Comparison of ENCODE assay signal across 9 cellular contexts in the genomic region with DNA sequence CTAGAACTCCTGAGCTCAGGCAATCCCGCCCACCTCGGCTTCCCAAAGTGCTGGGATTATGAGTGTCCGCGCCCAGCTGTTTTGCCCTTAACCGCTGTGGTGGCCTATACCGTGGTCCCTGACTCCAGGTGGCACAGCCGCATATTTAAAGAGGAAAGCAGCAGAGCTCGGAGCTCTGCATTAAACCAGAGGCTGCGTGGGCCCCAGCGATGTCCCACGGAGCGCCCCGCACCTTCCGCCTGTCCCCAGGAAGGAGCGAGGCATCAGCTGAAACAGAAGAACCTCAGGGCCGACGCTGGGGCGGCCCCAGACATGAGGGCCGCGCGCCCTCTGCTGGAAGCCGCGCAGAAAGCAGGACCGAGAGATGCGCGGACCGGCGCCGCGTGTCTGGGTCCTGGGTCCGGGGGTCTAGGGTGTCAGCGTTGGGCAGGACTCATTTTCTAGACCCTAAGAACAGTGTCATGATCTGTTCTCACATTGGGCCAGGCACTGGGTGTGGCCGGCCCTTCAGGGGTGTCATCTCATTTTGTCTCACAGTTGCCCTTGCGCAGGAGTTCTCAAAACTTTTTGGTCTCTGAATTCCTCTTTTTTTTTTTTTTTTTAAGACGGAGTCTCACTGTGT. TPM values are rescaled to one million over a fixed set of nuclear protein-coding genes. Genes with fewer than 3 reads are reported as not detected.
DNase-seq lines count a peak whose midpoint lies in the region; ATAC-seq and TF ChIP-seq lines count a peak whose summit lies in the region.
"Had no signal": no experiment of that assay in that cellular context is flagged by ENCODE, and none has a peak within 500 bp of the region (broad histone marks: within the 10 kb centered on the region; RNA-seq: fewer than 3 reads in every experiment).

No MANE protein-coding gene starts in this region.

- H3K4me3 Mint-ChIP-seq in progenitor cell of endocrine pancreas (ENCODE audit: low read depth), result no peak overlapping the region

- H3K4me2 ChIP-seq in KMS-11, result 0 out of 2 replicates have a peak overlapping the region, but pooled peaks have one; percentile 17

- ATAC-seq in upper lobe of left lung (ENCODE audit: low FRiP score in 2 of 2) (peak; percentile 81 to 91), GM18861 (IDR thresholded peaks at IDR 0.05; ENCODE audit: unreplicated experiment) (no peak)

- H3K27ac ChIP-seq in KMS-11 (no peak overlapping the region), upper lobe of left lung (no peak overlapping the region)
- H3K27ac ChIP-seq: epithelial cell of prostate had no signal

- 5 to 15% methylated on average over 13 to 24 of the region's 35 CpGs for WGBS in upper lobe of left lung, 2 donors

- no peak overlapping the region for H3K9ac ChIP-seq in KMS-11

- TF ChIP-seq CTCF in KMS-11 (conservative IDR thresholded peaks at IDR 0.05; ENCODE audit: low read depth, low read length), result peak; percentile 90
- peak; percentile 95 for TF ChIP-seq CTCF in progenitor cell of endocrine pancreas (IDR thresholded peaks at IDR 0.05; ENCODE audit: unreplicated experiment)
- TF ChIP-seq CTCF in upper lobe of left lung (IDR thresholded peaks at IDR 0.05), result peak; percentile 69 to 91 (median 85)

- no peaks in the 10 kb centered on the region for H3K9me3 ChIP-seq in upper lobe of left lung

- no peaks in the 10 kb centered on the region for H3K36me3 Mint-ChIP-seq in progenitor cell of endocrine pancreas (ENCODE audit: insufficient read depth)

- H3K4me3 ChIP-seq in KMS-11 (IDR thresholded peaks at IDR 0.05; ENCODE audit: insufficient read depth, low read depth, low read length), result no peak overlapping the region
- no peak overlapping the region for H3K4me3 ChIP-seq in upper lobe of left lung

- peak overlapping the region; percentile 54 for H2AFZ ChIP-seq in KMS-11 (ENCODE audit: low read depth)

- no peaks in the 10 kb centered on the region for H3K4me1 Mint-ChIP-seq in progenitor cell of endocrine pancreas (ENCODE audit: low read depth)

- H3K36me3 ChIP-seq in KMS-11 (ENCODE audit: insufficient read depth), result no peaks in the 10 kb centered on the region
- H3K36me3 ChIP-seq in upper lobe of left lung, result no peaks in the 10 kb centered on the region

- TF ChIP-seq POLR2A in upper lobe of left lung (IDR thresholded peaks at IDR 0.05), result no peak

- H3K4me1 ChIP-seq in KMS-11 (ENCODE audit: low read depth, poor library complexity, severe bottlenecking) (peaks cover 9% of the 10 kb centered on the region), upper lobe of left lung (peaks cover 0 to 6% (median 2%) of the 10 kb centered on the region in 4 donors)

- no peaks in the 10 kb centered on the region for H3K9me3 Mint-ChIP-seq in progenitor cell of endocrine pancreas (ENCODE audit: low read depth)

- no peaks in the 10 kb centered on the region for H3K79me2 ChIP-seq in KMS-11 (ENCODE audit: insufficient read depth, low read depth)

- no peaks in the 10 kb centered on the region for H4K20me1 ChIP-seq in KMS-11 (ENCODE audit: insufficient read depth)

- H3K27me3 ChIP-seq in KMS-11 (ENCODE audit: insufficient read depth, low read depth), result peaks cover 63% of the 10 kb centered on the region
- H3K27me3 ChIP-seq in upper lobe of left lung, result no peaks in the 10 kb centered on the region

- no peak for TF ChIP-seq EP300 in upper lobe of left lung (IDR thresholded peaks at IDR 0.05)

- H3K27me3 Mint-ChIP-seq in progenitor cell of endocrine pancreas, result peaks cover 5% of the 10 kb centered on the region

- peak; percentile 56 for DNase-seq in GDM1 (lab: John Stamatoyannopoulos, UW)
- DNase-seq in SK-N-DZ (ENCODE audit: low spot score), result peak; percentile 67
- DNase-seq in activated naive CD4-positive, alpha-beta T cell treated with Interleukin-2 at 50 U/mL for 16 hours, result peak; percentile 75
- DNase-seq in glomerular visceral epithelial cell (ENCODE audit: extremely low spot score), result peak; percentile 70
- DNase-seq in progenitor cell of endocrine pancreas (ENCODE audit: low spot score, unreplicated experiment), result peak; percentile 63
- DNase-seq in upper lobe of left lung, result peak; percentile 55 to 94

- H3K27ac Mint-ChIP-seq in progenitor cell of endocrine pancreas, result no peak overlapping the region

RNA-seq across cellular contexts. Expression of a gene that starts 37.7 kb away (rescaled TPM):
- polyA plus RNA-seq in SK-N-DZ (2014; cell fraction: cytosol; rRNA removed), result 0.50 and 0.74 TPM in 2 replicates
- polyA plus RNA-seq in SK-N-DZ (2014; cell fraction: nucleus; rRNA removed), result 0.31 TPM in 1 of 2 replicates, not detected in the other
- total RNA-seq in progenitor cell of endocrine pancreas, result 0.12 and 0.27 TPM in 2 replicates
- total RNA-seq in upper lobe of left lung, result 10 to 100 TPM in 5 of 6 donors, 1 to 10 TPM in 1; 6.7 to 56.0 (median 19.5) TPM

RNA-seq across cellular contexts. Expression of a gene that starts 49.6 kb away (rescaled TPM):
- polyA plus RNA-seq in SK-N-DZ (2014; cell fraction: cytosol; rRNA removed), result 19.6 and 20.7 TPM in 2 replicates
- 12.8 and 13.3 TPM in 2 replicates for polyA plus RNA-seq in SK-N-DZ (2014; cell fraction: nucleus; rRNA removed)
- total RNA-seq in progenitor cell of endocrine pancreas (71.1 and 72.5 TPM in 2 replicates), upper lobe of left lung (10 to 100 TPM in 3 of 6 donors, 1 to 10 TPM in 3; 3.8 to 21.4 (median 10.5) TPM)
